Comparison of ENCODE assay signal across 8 cellular contexts in the genomic region with DNA sequence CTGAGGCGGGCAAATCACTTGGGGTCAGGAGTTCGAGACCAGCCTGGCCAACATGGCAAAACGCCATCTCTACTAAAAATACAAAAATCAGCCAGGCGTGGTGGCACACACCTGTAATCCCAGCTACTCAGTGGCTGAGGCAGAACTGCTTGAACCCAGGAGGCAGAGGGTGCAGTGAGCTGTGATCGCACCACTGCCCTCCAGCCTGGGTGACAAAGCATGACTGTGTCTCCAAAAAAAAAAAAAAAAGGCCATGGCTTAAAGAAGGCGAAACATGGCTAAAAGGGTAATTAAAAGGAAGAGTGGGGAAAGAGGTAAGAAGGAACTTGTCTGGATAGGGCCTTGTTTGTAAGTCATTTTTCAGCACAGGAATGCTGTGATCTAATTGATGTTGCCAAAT. TPM values are rescaled to one million over a fixed set of nuclear protein-coding genes. Genes with fewer than 3 reads are reported as not detected.
DNase-seq lines count a peak whose midpoint lies in the region; ATAC-seq, FAIRE-seq and TF ChIP-seq lines count a peak whose summit lies in the region.
"Not testable (repeated sequence)": the region's sequence is repeated elsewhere in the genome, so short reads cannot be mapped to it uniquely, and the experiment has no call there.

No MANE protein-coding gene starts in this region.

- H3K4me1 Mint-ChIP-seq in activated T-cell treated with anti-CD3 and anti-CD28 coated beads, Interleukin-2, amount 50 U/mL, for 24 hours (ENCODE audit: low read depth) = peaks cover 78% of the 10 kb centered on the region
- peaks cover 69% of the 10 kb centered on the region for H3K4me1 Mint-ChIP-seq in stimulated activated naive CD8-positive, alpha-beta T cell treated with anti-CD3 and anti-CD28 coated beads, Interleukin-15, Interleukin-2, amounts not matched to agents 100 ng/mL and 50 ng/mL, for 24 hours (ENCODE audit: low read depth)

- H3K27me3 Mint-ChIP-seq in activated T-cell treated with anti-CD3 and anti-CD28 coated beads, Interleukin-2, amount 50 U/mL, for 24 hours; stimulated activated naive CD8-positive, alpha-beta T cell treated with anti-CD3 and anti-CD28 coated beads, Interleukin-15, Interleukin-2, amounts not matched to agents 100 ng/mL and 50 ng/mL, for 24 hours: not testable (repeated sequence)

- intact Hi-C loops in psoas muscle (cut with DNase I) = not testable (repeated sequence)

- H3K27me3 ChIP-seq in bronchial epithelial cell (ENCODE audit: control insufficient read depth, insufficient read depth, low read length); psoas muscle (ENCODE audit: insufficient read depth in 3 of 3, low read length in 2 of 3): not testable (repeated sequence)

- H3K9me3 Mint-ChIP-seq in activated T-cell treated with anti-CD3 and anti-CD28 coated beads, Interleukin-2, amount 50 U/mL, for 24 hours; stimulated activated naive CD8-positive, alpha-beta T cell treated with anti-CD3 and anti-CD28 coated beads, Interleukin-15, Interleukin-2, amounts not matched to agents 100 ng/mL and 50 ng/mL, for 24 hours: not testable (repeated sequence)

- ATAC-seq in psoas muscle = peak in 3 of 4 donors; percentile 12 to 23 (median 13)

- 92 to 94% (median 93%) methylated on average over 6 of the region's 6 CpGs for WGBS in psoas muscle, 3 donors

- not testable (repeated sequence) for H3K4me3 Mint-ChIP-seq in activated T-cell treated with anti-CD3 and anti-CD28 coated beads, Interleukin-2, amount 50 U/mL, for 24 hours; stimulated activated naive CD8-positive, alpha-beta T cell treated with anti-CD3 and anti-CD28 coated beads, Interleukin-15, Interleukin-2, amounts not matched to agents 100 ng/mL and 50 ng/mL, for 24 hours

- H3K27ac Mint-ChIP-seq in activated T-cell treated with anti-CD3 and anti-CD28 coated beads, Interleukin-2, amount 50 U/mL, for 24 hours = peak overlapping the region; percentile 47
- peak overlapping the region; percentile 52 for H3K27ac Mint-ChIP-seq in stimulated activated naive CD8-positive, alpha-beta T cell treated with anti-CD3 and anti-CD28 coated beads, Interleukin-15, Interleukin-2, amounts not matched to agents 100 ng/mL and 50 ng/mL, for 24 hours

- not testable (repeated sequence) for H3K4me3 ChIP-seq in bronchial epithelial cell (ENCODE audit: low read depth, low read length); psoas muscle

- not testable (repeated sequence) for FAIRE-seq in bronchial epithelial cell (lab: Jason Lieb, UNC)

- H3K27ac ChIP-seq in psoas muscle = peak overlapping the region; percentile 31

- H3K36me3 ChIP-seq in bronchial epithelial cell (ENCODE audit: control insufficient read depth, insufficient read depth, low read length) (peaks cover 23% of the 10 kb centered on the region), psoas muscle (ENCODE audit: insufficient read depth in 1 of 2, low read depth in 1 of 2) (peaks cover 7 to 100% of the 10 kb centered on the region in 2 donors)

- DNase-seq in ELR (ENCODE audit: low read depth) (peak; percentile 24), bronchial epithelial cell (ENCODE audit: low read depth) (peak; percentile 16), fibroblast of gingiva (ENCODE audit: low read depth) (peak; percentile 11), kidney tubule cell (ENCODE audit: low spot score) (peak; percentile 86)
- not testable (repeated sequence) for DNase-seq in activated T-cell treated with anti-CD3 and anti-CD28 coated beads, Interleukin-2, amount 50 U/mL, for 24 hours; psoas muscle

- not testable (repeated sequence) for H3K9me3 ChIP-seq in psoas muscle

- not testable (repeated sequence) for TF ChIP-seq CTCF in bronchial epithelial cell (IDR thresholded peaks at IDR 0.05; ENCODE audit: insufficient read depth, low read length, severe bottlenecking); psoas muscle (IDR thresholded peaks at IDR 0.05)

- peaks cover 49% of the 10 kb centered on the region for H3K4me1 ChIP-seq in psoas muscle

- peaks cover 97% of the 10 kb centered on the region for H3K36me3 Mint-ChIP-seq in activated T-cell treated with anti-CD3 and anti-CD28 coated beads, Interleukin-2, amount 50 U/mL, for 24 hours (ENCODE audit: low read depth)
- H3K36me3 Mint-ChIP-seq in stimulated activated naive CD8-positive, alpha-beta T cell treated with anti-CD3 and anti-CD28 coated beads, Interleukin-15, Interleukin-2, amounts not matched to agents 100 ng/mL and 50 ng/mL, for 24 hours (ENCODE audit: low read depth) = peaks cover 88% of the 10 kb centered on the region

TF ChIP-seq in PFSK-1, 5 proteins besides CTCF, POLR2A, EP300 and RAD21:
- 0 out of 2 replicates have a peak, but pooled peaks have one; percentile 19 for TF ChIP-seq POLR2AphosphoS5 (IDR thresholded peaks at IDR 0.05; ENCODE audit: low read depth, low read length)

RNA-seq across cellular contexts. Expression of a gene that starts 11.6 kb away (rescaled TPM):
- polyA plus RNA-seq in PFSK-1 (2012; ENCODE audit: insufficient read length, low read depth) = 123 TPM
- total RNA-seq in bronchial epithelial cell = 48.8 and 66.6 TPM in 2 replicates
- 100 to 1,000 TPM in 2 of 4 donors, 10 to 100 TPM in 2; 59.1 to 122 (median 96.1) TPM for total RNA-seq in psoas muscle
- 10 to 100 TPM; 34.8 to 70.3 (median 59.5) TPM for polyA plus RNA-seq in psoas muscle

RNA-seq across cellular contexts. Expression of a gene that starts 37.4 kb away (rescaled TPM):
- 43.1 TPM for polyA plus RNA-seq in PFSK-1 (2012; ENCODE audit: insufficient read length, low read depth)
- total RNA-seq in bronchial epithelial cell (99.6 and 119 TPM in 2 replicates), psoas muscle (10 to 100 TPM; 13.4 to 17.5 (median 14.6) TPM)
- polyA plus RNA-seq in psoas muscle = 10 to 100 TPM; 22.7 to 29.9 (median 24.2) TPM
